In genomic region chr17:61814485-61814884, GRCh38 we compare ENCODE assay signal across 26 cellular contexts.
"Had no signal": no experiment of that assay in that cellular context is flagged by ENCODE, and none has a peak within 500 bp of the region (broad histone marks: within the 10 kb centered on the region; RNA-seq: fewer than 3 reads in every experiment).

No MANE protein-coding gene starts in this region.

- H3K27me3 ChIP-seq: neural progenitor cell, ovary, right lobe of liver, sigmoid colon, stomach, suprapubic skin, testis, tibial artery, transverse colon, upper lobe of right lung, uterus had no signal

- H3K36me3 ChIP-seq: ovary, right lobe of liver, sigmoid colon, stomach, suprapubic skin, tibial artery, transverse colon, upper lobe of right lung, uterus had no signal

- H3K27ac ChIP-seq: neural progenitor cell, ovary, parathyroid adenoma, psoas muscle, right lobe of liver, sigmoid colon, stomach, suprapubic skin, testis, tibial artery, transverse colon, upper lobe of right lung, uterus had no signal

- DNase-seq: natural killer cell; occipital lobe; ovary; posterior cingulate gyrus; psoas muscle; right cardiac atrium; right lobe of liver; sigmoid colon; small intestine; stimulated activated CD4-positive, alpha-beta T cell treated with anti-CD3 and anti-CD28 coated beads, Interleukin-15, amount 100 ng/mL, for 24 hours; stimulated activated CD4-positive, alpha-beta T cell treated with anti-CD3 and anti-CD28 coated beads, Interleukin-2, amount 100 ng/mL, for 24 hours; stimulated activated CD4-positive, alpha-beta T cell treated with anti-CD3 and anti-CD28 coated beads, Interleukin-2, amount 100 ng/mL, for 48 hours; stimulated activated CD4-positive, alpha-beta T cell treated with anti-CD3 and anti-CD28 coated beads, Interleukin-4, amount 100 ng/mL, for 24 hours; stimulated activated naive B cell treated with anti-CD40 and anti-IgM and Interleukin-4, amounts not matched to agents 10 μg/mL and 1 μg/mL and 100 μg/mL, for 72 hours; stimulated activated naive CD4-positive, alpha-beta T cell treated with Interleukin-2 at 50 U/mL for 16 hours; stomach; substantia nigra; testis; tibial artery; transverse colon; upper lobe of right lung; uterus had no signal

- H3K4me3 ChIP-seq: neural progenitor cell, ovary, psoas muscle, right lobe of liver, sigmoid colon, stomach, suprapubic skin, testis, tibial artery, transverse colon, upper lobe of right lung, uterus had no signal

- ATAC-seq: natural killer cell; psoas muscle; right cardiac atrium; stimulated activated effector memory CD8-positive, alpha-beta T cell treated with anti-CD3 and anti-CD28 coated beads, Interleukin-12 subunit alpha, Interleukin-12 subunit beta, amount 100 ng/mL, for 72 hours; stimulated activated naive B cell treated with anti-CD40 and anti-IgM and Interleukin-4, amounts not matched to agents 10 μg/mL and 1 μg/mL and 100 μg/mL, for 72 hours; upper lobe of right lung had no signal

- FAIRE-seq: small intestine had no signal

- H3K79me2 ChIP-seq: parathyroid adenoma had no signal

- H3K9ac ChIP-seq: neural progenitor cell, parathyroid adenoma had no signal

- H3K4me2 ChIP-seq: neural progenitor cell had no signal

- H3K4me1 ChIP-seq: neural progenitor cell, parathyroid adenoma, right lobe of liver, sigmoid colon, stomach, suprapubic skin, testis, tibial artery, transverse colon, upper lobe of right lung, uterus had no signal

- H3K9me3 ChIP-seq: ovary, psoas muscle, right lobe of liver, sigmoid colon, stomach, suprapubic skin, testis, tibial artery, transverse colon, upper lobe of right lung, uterus had no signal

- H2AFZ ChIP-seq: neural progenitor cell, parathyroid adenoma had no signal
